In the genomic region with DNA sequence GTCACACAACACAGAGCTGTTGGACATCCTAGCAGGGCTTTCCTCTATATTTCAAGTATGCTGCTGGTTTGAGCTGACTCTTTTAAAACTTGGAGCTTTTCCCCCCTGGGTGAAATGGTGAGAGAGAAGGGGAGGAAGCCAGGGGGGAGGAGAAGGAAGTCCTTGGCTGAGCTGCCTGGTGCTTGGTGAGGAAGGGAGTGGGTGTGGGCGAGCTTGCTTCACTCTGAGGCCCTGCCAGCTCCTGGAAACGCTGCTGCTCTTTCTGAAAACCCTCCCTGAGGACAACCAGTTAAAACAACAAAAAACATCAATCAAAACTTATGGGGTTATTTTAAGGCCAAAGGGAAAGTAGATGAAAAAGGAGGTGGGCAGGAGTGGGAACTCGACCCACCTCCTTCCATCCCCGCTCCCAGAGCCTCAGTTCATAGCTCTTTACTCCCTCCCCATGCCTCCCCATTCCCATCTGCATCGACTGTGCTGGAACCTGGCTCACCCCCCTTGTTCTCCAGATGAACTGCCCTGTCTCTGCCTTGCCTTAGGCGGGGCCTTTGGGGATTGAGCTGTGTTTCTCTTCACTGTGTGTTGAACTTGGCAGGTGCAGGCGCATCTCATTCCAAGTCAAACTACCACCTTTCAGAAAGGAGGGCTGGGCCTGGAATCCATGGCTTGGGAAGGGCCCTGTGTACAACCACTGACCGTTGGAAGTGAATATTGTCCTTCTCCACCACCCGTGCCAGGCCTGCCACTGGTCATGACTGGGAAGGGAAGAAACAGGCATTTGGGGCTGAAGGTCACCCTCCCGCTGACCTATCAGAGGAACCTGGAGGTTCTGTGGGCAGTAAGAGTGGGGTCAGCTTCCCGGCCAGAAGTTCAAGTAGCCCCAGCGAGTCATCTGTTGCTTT, we compare ENCODE assay signal across 11 cellular contexts.
DNase-seq lines count a peak whose midpoint lies in the region; ATAC-seq, FAIRE-seq and TF ChIP-seq lines count a peak whose summit lies in the region.
"Had no signal": no experiment of that assay in that cellular context is flagged by ENCODE, and none has a peak within 500 bp of the region (broad histone marks: within the 10 kb centered on the region; RNA-seq: fewer than 3 reads in every experiment).

No MANE protein-coding gene starts in this region.

- ATAC-seq in GM19328 (IDR thresholded peaks at IDR 0.05; ENCODE audit: unreplicated experiment), result no peak

- no peaks in the 10 kb centered on the region for H4K20me1 ChIP-seq in H1 (replicated peaks in 1 of 2; ENCODE audit: control insufficient read depth in 1 of 2, insufficient read depth in 2 of 2, low read length in 2 of 2)

- H2AK5ac ChIP-seq in H1 (ENCODE audit: low read depth, low read length), result no peak overlapping the region

- no peak overlapping the region for H2AFZ ChIP-seq in H1 (ENCODE audit: low read length)

- CTCF ChIA-PET in H1 (lab: Charles Lee; ENCODE audit: partially characterized antibody), result no interaction called here

- no peak overlapping the region for H3K14ac ChIP-seq in H1 (ENCODE audit: insufficient read length)

- no peak overlapping the region for H3K18ac ChIP-seq in H1 (ENCODE audit: extremely low read depth, low read length)

- intact Hi-C loops in activated T-helper 1 cell treated with anti-CD3 and anti-CD28 coated beads, Interleukin-12 subunit alpha, Interleukin-12 subunit beta, Interleukin-2, Interleukin-4 antibody, amounts not matched to agents 30 ng/mL and 10 ng/mL and 1 ng/mL, durations not matched to agents 14 hours and 24 hours and 36 hours (cut with micrococcal nuclease), result no loop called here

- no peak overlapping the region for H3K27ac Mint-ChIP-seq in activated T-helper 1 cell treated with anti-CD3 and anti-CD28 coated beads, Interleukin-12 subunit alpha, Interleukin-12 subunit beta, Interleukin-2, Interleukin-4 antibody, amounts not matched to agents 30 ng/mL and 10 ng/mL and 1 ng/mL, durations not matched to agents 14 hours and 24 hours and 36 hours

- H3K79me2 ChIP-seq in H1 (ENCODE audit: control insufficient read depth in 1 of 2, insufficient read depth in 2 of 2, low read length in 2 of 2), result no peaks in the 10 kb centered on the region

- H3K23me2 ChIP-seq in H1 (ENCODE audit: low read depth, low read length), result no peaks in the 10 kb centered on the region; the same call in 1 of the 2 replicates

- H3K27me3 ChIP-seq in H1 (replicated peaks in 1 of 4; ENCODE audit: control insufficient read depth in 3 of 4, extremely low read depth in 1 of 4, insufficient read depth in 3 of 4, low read length in 3 of 4) (no peaks in the 10 kb centered on the region), subcutaneous abdominal adipose tissue (ENCODE audit: control insufficient read depth in 5 of 5, insufficient read depth in 4 of 5, low read length in 5 of 5) (no peaks in the 10 kb centered on the region)

- H3K79me1 ChIP-seq in H1 (ENCODE audit: low read depth, low read length), result no peaks in the 10 kb centered on the region

- H4K8ac ChIP-seq in H1 (ENCODE audit: extremely low read depth, insufficient read depth, low read length), result no peak overlapping the region

- H2BK20ac ChIP-seq in H1 (ENCODE audit: low read length), result no peak overlapping the region

- H3K4me2 ChIP-seq in H1 (ENCODE audit: insufficient read depth in 1 of 2, low read depth in 2 of 2, low read length in 2 of 2), result no peak overlapping the region

- FAIRE-seq in H1 (lab: Jason Lieb, UNC), result no peak
- FAIRE-seq: D721Med had no signal

- DNase-seq in NCI-H2029 (lab: John Stamatoyannopoulos, UW) (peak; percentile 82), H1 (ENCODE audit: low read depth in 1 of 2, low spot score in 2 of 2) (no peak), medulla oblongata (ENCODE audit: extremely low spot score) (peak; percentile 67), DMS114 treated with DMSO at 0.1 percent for 48 hours (lab: John Stamatoyannopoulos, UW; ENCODE audit: unreplicated experiment) (no peak), DMS153 (lab: John Stamatoyannopoulos, UW) (no peak)
- DNase-seq in activated T-helper 1 cell treated with anti-CD3 and anti-CD28 coated beads, Interleukin-12 subunit alpha, Interleukin-12 subunit beta, Interleukin-2, Interleukin-4 antibody, amounts not matched to agents 30 ng/mL and 10 ng/mL and 1 ng/mL, durations not matched to agents 14 hours and 24 hours and 36 hours (ENCODE audit: low spot score), result no peak
- DNase-seq: activated CD4-positive, alpha-beta T cell treated with anti-CD3 and anti-CD28 coated beads, Interleukin-2, amount 50 U/mL, for 4 hours; NCI-H1436 had no signal

- H3K36me3 Mint-ChIP-seq in activated T-helper 1 cell treated with anti-CD3 and anti-CD28 coated beads, Interleukin-12 subunit alpha, Interleukin-12 subunit beta, Interleukin-2, Interleukin-4 antibody, amounts not matched to agents 30 ng/mL and 10 ng/mL and 1 ng/mL, durations not matched to agents 14 hours and 24 hours and 36 hours (ENCODE audit: low read depth), result no peaks in the 10 kb centered on the region

- 90% methylated on average over 12 of the region's 12 CpGs; no CpG with 5 or more reads in 1 of the 2 experiments for WGBS in H1 (ENCODE audit: extremely low coverage in 1 of 2, insufficient coverage in 1 of 2, insufficient read length in 1 of 2, insufficient replicate concordance in 2 of 2, low coverage in 1 of 2, low lambda C conversion rate in 2 of 2, missing lambda C conversion rate in 1 of 2), 2 experiments

- H3K9ac ChIP-seq in H1 (replicated peaks in 1 of 4; ENCODE audit: extremely low read depth in 1 of 4, low read depth in 3 of 4, low read length in 3 of 4) (no peak overlapping the region), subcutaneous abdominal adipose tissue (ENCODE audit: low read length in 5 of 5) (no peak overlapping the region)

- no peak overlapping the region for H3K4ac ChIP-seq in H1 (replicated peaks; ENCODE audit: insufficient read length, low read depth, low read length)

- no peak for TF ChIP-seq CTCF in H1 (IDR thresholded peaks at IDR 0.05; ENCODE audit: control extremely low read depth in 1 of 3, insufficient read depth in 1 of 3, low read depth in 1 of 3, low read length in 3 of 3)

- no peak overlapping the region for H4K91ac ChIP-seq in H1 (replicated peaks; ENCODE audit: insufficient read length, low read length)

- H3K9me3 Mint-ChIP-seq in activated T-helper 1 cell treated with anti-CD3 and anti-CD28 coated beads, Interleukin-12 subunit alpha, Interleukin-12 subunit beta, Interleukin-2, Interleukin-4 antibody, amounts not matched to agents 30 ng/mL and 10 ng/mL and 1 ng/mL, durations not matched to agents 14 hours and 24 hours and 36 hours, result no peaks in the 10 kb centered on the region

- H3K4me3 Mint-ChIP-seq in activated T-helper 1 cell treated with anti-CD3 and anti-CD28 coated beads, Interleukin-12 subunit alpha, Interleukin-12 subunit beta, Interleukin-2, Interleukin-4 antibody, amounts not matched to agents 30 ng/mL and 10 ng/mL and 1 ng/mL, durations not matched to agents 14 hours and 24 hours and 36 hours, result no peak overlapping the region

- no peak overlapping the region for H3K23ac ChIP-seq in H1 (ENCODE audit: insufficient read length)

- H3K9me3 ChIP-seq in H1 (ENCODE audit: insufficient read depth in 2 of 2, low read depth in 1 of 2, low read length in 1 of 2) (no peaks in the 10 kb centered on the region), subcutaneous abdominal adipose tissue (ENCODE audit: control insufficient read depth in 5 of 5, low read length in 5 of 5) (no peaks in the 10 kb centered on the region)

- no peak overlapping the region for H3K27ac ChIP-seq in H1 (ENCODE audit: low read depth, low read length)
- H3K27ac ChIP-seq in subcutaneous abdominal adipose tissue (ENCODE audit: low read depth, low read length), result peak overlapping the region; percentile 47

- TF ChIP-seq RAD21 in H1 (IDR thresholded peaks at IDR 0.05 in 1 of 2, conservative IDR thresholded peaks at IDR 0.05 in 1 of 2; ENCODE audit: low read depth in 2 of 2, low read length in 2 of 2), result no peak

- TF ChIP-seq POLR2A in H1 (IDR thresholded peaks at IDR 0.05; ENCODE audit: control extremely low read depth in 1 of 2, low read depth in 2 of 2, low read length in 2 of 2), result no peak

- H3K4me1 ChIP-seq in H1 (replicated peaks in 1 of 4; ENCODE audit: control insufficient read depth in 3 of 4, insufficient read depth in 4 of 4, low read length in 3 of 4), result no peaks in the 10 kb centered on the region; a peak in 1 of 7 replicates
- peaks cover 8 to 41% (median 38%) of the 10 kb centered on the region in 5 donors for H3K4me1 ChIP-seq in subcutaneous abdominal adipose tissue (ENCODE audit: control insufficient read depth in 5 of 5, insufficient read depth in 5 of 5, low read length in 5 of 5)

- no peaks in the 10 kb centered on the region for H3K4me1 Mint-ChIP-seq in activated T-helper 1 cell treated with anti-CD3 and anti-CD28 coated beads, Interleukin-12 subunit alpha, Interleukin-12 subunit beta, Interleukin-2, Interleukin-4 antibody, amounts not matched to agents 30 ng/mL and 10 ng/mL and 1 ng/mL, durations not matched to agents 14 hours and 24 hours and 36 hours (ENCODE audit: low read depth)

- H3K36me3 ChIP-seq in H1 (ENCODE audit: control insufficient read depth in 2 of 4, insufficient read depth in 4 of 4, low read length in 3 of 4) (no peaks in the 10 kb centered on the region), subcutaneous abdominal adipose tissue (ENCODE audit: control insufficient read depth in 5 of 5, insufficient read depth in 5 of 5, low read length in 5 of 5) (no peaks in the 10 kb centered on the region)

- no peak overlapping the region for H2BK12ac ChIP-seq in H1 (ENCODE audit: low read depth, low read length)

- H4K5ac ChIP-seq in H1 (ENCODE audit: insufficient read length, low read depth, low read length), result no peak overlapping the region

- peak overlapping the region; percentile 29; the same call in 1 of the 2 replicates for H2BK15ac ChIP-seq in H1 (ENCODE audit: low read length)

- no peak overlapping the region for H2BK120ac ChIP-seq in H1 (replicated peaks; ENCODE audit: low read depth, low read length)

- TF ChIP-seq EP300 in H1 (IDR thresholded peaks at IDR 0.05; ENCODE audit: borderline replicate concordance in 1 of 2, low read depth in 2 of 2, low read length in 2 of 2), result no peak

- H3K56ac ChIP-seq in H1 (replicated peaks; ENCODE audit: insufficient read length, low read depth, low read length), result no peak overlapping the region

- H2BK5ac ChIP-seq in H1 (ENCODE audit: low read depth, low read length), result no peak overlapping the region

- POLR2A ChIA-PET in H1 (lab: Charles Lee; ENCODE audit: partially characterized antibody), result no interaction called here

- peaks cover 7% of the 10 kb centered on the region for H3K27me3 Mint-ChIP-seq in activated T-helper 1 cell treated with anti-CD3 and anti-CD28 coated beads, Interleukin-12 subunit alpha, Interleukin-12 subunit beta, Interleukin-2, Interleukin-4 antibody, amounts not matched to agents 30 ng/mL and 10 ng/mL and 1 ng/mL, durations not matched to agents 14 hours and 24 hours and 36 hours (ENCODE audit: insufficient read depth)

- H3K4me3 ChIP-seq in H1 (ENCODE audit: extremely low read depth in 1 of 4, insufficient read depth in 2 of 4, low read depth in 3 of 4, low read length in 4 of 4) (no peak overlapping the region), subcutaneous abdominal adipose tissue (ENCODE audit: low read depth in 1 of 5, low read length in 5 of 5) (peak overlapping the region in 4 of 5 donors; percentile 1 to 37 (median 30))

TF ChIP-seq in H1, 55 proteins besides CTCF, POLR2A, EP300 and RAD21 (continues in another document):
- no peak for TF ChIP-seq TBP (IDR thresholded peaks at IDR 0.05; ENCODE audit: low read depth, low read length)
- no peak for TF ChIP-seq SIRT6 (IDR thresholded peaks at IDR 0.05; ENCODE audit: low read length)

Comparison
In these comparisons a context has a peak if more than half of its experiments do, and no peak if none do; other contexts are left out.
1. DNase-seq: peak in NCI-H2029 (single experiment) and medulla oblongata (single experiment); none in H1 (0 of 2), DMS114 treated with DMSO at 0.1 percent for 48 hours (single experiment), activated T-helper 1 cell treated with anti-CD3 and anti-CD28 coated beads, Interleukin-12 subunit alpha, Interleukin-12 subunit beta, Interleukin-2, Interleukin-4 antibody, amounts not matched to agents 30 ng/mL and 10 ng/mL and 1 ng/mL, durations not matched to agents 14 hours and 24 hours and 36 hours (single experiment) and DMS153 (single experiment).
2. H3K4me3 ChIP-seq: peak in subcutaneous abdominal adipose tissue (4 of 5); none in H1 (0 of 4).